Comparison of ENCODE assay signal across 20 cellular contexts in genomic region chr2:3606370-3607124, GRCh38. TPM values are rescaled to one million over a fixed set of nuclear protein-coding genes. Genes with fewer than 3 reads are reported as not detected.
DNase-seq lines count a peak whose midpoint lies in the region; ATAC-seq, FAIRE-seq and TF ChIP-seq lines count a peak whose summit lies in the region.
"Had no signal": no experiment of that assay in that cellular context is flagged by ENCODE, and none has a peak within 500 bp of the region (broad histone marks: within the 10 kb centered on the region; RNA-seq: fewer than 3 reads in every experiment).

No MANE protein-coding gene starts in this region.

- no peak for TF ChIP-seq RAD21 in A549 (conservative IDR thresholded peaks at IDR 0.05 in 1 of 2, IDR thresholded peaks at IDR 0.05 in 1 of 2)

- H3K9me3 ChIP-seq in A549: no peaks in the 10 kb centered on the region
- no peaks in the 10 kb centered on the region for H3K9me3 ChIP-seq in right lobe of liver
- H3K9me3 ChIP-seq in naive thymus-derived CD4-positive, alpha-beta T cell (ENCODE audit: control insufficient read depth in 2 of 3, low read length in 3 of 3): no peaks in the 10 kb centered on the region
- H3K9me3 ChIP-seq: psoas muscle had no signal

- in situ Hi-C loops in GM13976 (cut with MboI; ENCODE audit: low sequenced_read_pairs, unreplicated experiment): no loop called here

- ATAC-seq in A549 (no peak), right lobe of liver (peak in 1 of 4 donors; percentile 13), GM21526 (IDR thresholded peaks at IDR 0.05; ENCODE audit: low FRiP score, unreplicated experiment) (no peak)
- ATAC-seq in activated CD8-positive, alpha-beta memory T cell treated with anti-CD3 and anti-CD28 coated beads, Interleukin-2, amount 10 ng/mL, durations not matched to agents 7 days and 5 days: no peak
- ATAC-seq in naive thymus-derived CD4-positive, alpha-beta T cell: no peak
- ATAC-seq: activated CD4-positive, CD25-positive, alpha-beta regulatory T cell treated with anti-CD3 and anti-CD28 coated beads, Interleukin-2, amount 50 U/mL, for 24 hours; left ventricle myocardium superior had no signal

- intact Hi-C loops in right lobe of liver (cut with DNase I): no loop called here
- intact Hi-C loops in naive thymus-derived CD4-positive, alpha-beta T cell (cut with micrococcal nuclease): no loop called here

- H3K36me3 Mint-ChIP-seq in activated CD8-positive, alpha-beta memory T cell treated with anti-CD3 and anti-CD28 coated beads, Interleukin-2, amount 10 ng/mL, durations not matched to agents 7 days and 5 days: no peaks in the 10 kb centered on the region
- peaks cover 0 to 4% (median 0%) of the 10 kb centered on the region in 5 donors for H3K36me3 Mint-ChIP-seq in naive thymus-derived CD4-positive, alpha-beta T cell
- H3K36me3 Mint-ChIP-seq: activated naive CD8-positive, alpha-beta T cell; naive B cell had no signal

- no peak overlapping the region for H3K4me3 Mint-ChIP-seq in activated CD8-positive, alpha-beta memory T cell treated with anti-CD3 and anti-CD28 coated beads, Interleukin-2, amount 10 ng/mL, durations not matched to agents 7 days and 5 days
- H3K4me3 Mint-ChIP-seq in naive thymus-derived CD4-positive, alpha-beta T cell: peak overlapping the region in 1 of 10 donors; percentile 76
- H3K4me3 Mint-ChIP-seq: activated naive CD8-positive, alpha-beta T cell had no signal

- DNase-seq in A549 (ENCODE audit: low read depth in 1 of 2, low spot score in 1 of 2) (no peak), GM13976 (ENCODE audit: low spot score) (peak; percentile 29), right lobe of liver (no peak), NCI-H187 treated with DMSO at 0.1 percent for 48 hours (lab: John Stamatoyannopoulos, UW) (no peak), occipital lobe (lab: John Stamatoyannopoulos, UW) (no peak)
- DNase-seq in activated CD8-positive, alpha-beta memory T cell treated with anti-CD3 and anti-CD28 coated beads, Interleukin-2, amount 10 ng/mL, durations not matched to agents 7 days and 5 days: peak; percentile 40
- no peak for DNase-seq in naive thymus-derived CD4-positive, alpha-beta T cell
- DNase-seq: activated T-cell treated with anti-CD3 and anti-CD28 coated beads, Interleukin-2, amount 50 U/mL, for 1 hour; AML-193; left ventricle myocardium superior; naive B cell; NCI-H187; NCI-H69 had no signal

- TF ChIP-seq EP300 in A549 (IDR thresholded peaks at IDR 0.05): no peak

- H3K27me3 ChIP-seq in right lobe of liver: no peaks in the 10 kb centered on the region
- no peaks in the 10 kb centered on the region for H3K27me3 ChIP-seq in naive thymus-derived CD4-positive, alpha-beta T cell (ENCODE audit: control insufficient read depth in 2 of 2, insufficient read depth in 2 of 2, low read length in 2 of 2)

- FAIRE-seq in A549 (lab: Jason Lieb, UNC): no peak
- FAIRE-seq: GM19239 had no signal

- peaks cover 22% of the 10 kb centered on the region for H3K4me1 Mint-ChIP-seq in activated CD8-positive, alpha-beta memory T cell treated with anti-CD3 and anti-CD28 coated beads, Interleukin-2, amount 10 ng/mL, durations not matched to agents 7 days and 5 days
- peaks cover 2 to 47% (median 5%) of the 10 kb centered on the region in 7 donors for H3K4me1 Mint-ChIP-seq in naive thymus-derived CD4-positive, alpha-beta T cell

- H3K9me3 Mint-ChIP-seq in activated CD8-positive, alpha-beta memory T cell treated with anti-CD3 and anti-CD28 coated beads, Interleukin-2, amount 10 ng/mL, durations not matched to agents 7 days and 5 days (ENCODE audit: low read depth): no peaks in the 10 kb centered on the region
- no peaks in the 10 kb centered on the region for H3K9me3 Mint-ChIP-seq in naive thymus-derived CD4-positive, alpha-beta T cell

- CTCF ChIA-PET in A549 (lab: Yijun Ruan, JAX): no interaction called here
- CTCF ChIA-PET in activated CD8-positive, alpha-beta memory T cell treated with anti-CD3 and anti-CD28 coated beads, Interleukin-2, amount 10 ng/mL, durations not matched to agents 7 days and 5 days (lab: Charles Lee): no interaction called here
- CTCF ChIA-PET in naive thymus-derived CD4-positive, alpha-beta T cell (lab: Charles Lee): interaction anchor here (1.0 kb wide), 1 partner anchor 981 kb away, joined by 3 read pairs; no protein-coding TSS in a partner anchor

- TF ChIP-seq POLR2A in A549 (IDR thresholded peaks at IDR 0.05; ENCODE audit: low read length) (no peak), right lobe of liver (IDR thresholded peaks at IDR 0.05) (no peak)

- peak overlapping the region; percentile 89 for H3K4me2 ChIP-seq in A549

- no peak overlapping the region for H3K27ac Mint-ChIP-seq in activated CD8-positive, alpha-beta memory T cell treated with anti-CD3 and anti-CD28 coated beads, Interleukin-2, amount 10 ng/mL, durations not matched to agents 7 days and 5 days
- peak overlapping the region in 1 of 9 donors; percentile 36 for H3K27ac Mint-ChIP-seq in naive thymus-derived CD4-positive, alpha-beta T cell
- H3K27ac Mint-ChIP-seq: activated naive CD8-positive, alpha-beta T cell had no signal

- POLR2A ChIA-PET in A549 (lab: Yijun Ruan, JAX): no interaction called here
- POLR2A ChIA-PET in naive thymus-derived CD4-positive, alpha-beta T cell (lab: Charles Lee): no interaction called here

- H3K36me3 ChIP-seq in right lobe of liver: no peaks in the 10 kb centered on the region
- no peaks in the 10 kb centered on the region for H3K36me3 ChIP-seq in naive thymus-derived CD4-positive, alpha-beta T cell (ENCODE audit: control insufficient read depth in 2 of 3, insufficient read depth in 3 of 3, low read length in 3 of 3)

- WGBS in A549 (ENCODE audit: missing lambda C conversion rate): 94% methylated on average over 30 of the region's 35 CpGs
- WGBS in right lobe of liver (ENCODE audit: insufficient coverage, low coverage, low lambda C conversion rate, missing lambda C conversion rate): 79% methylated on average over 4 of the region's 35 CpGs

- TF ChIP-seq CTCF in A549 (IDR thresholded peaks at IDR 0.05) (no peak), GM13976 (IDR thresholded peaks at IDR 0.05; ENCODE audit: borderline replicate concordance, control extremely low read depth, extremely low read depth, insufficient read depth, missing control alignments) (no peak), right lobe of liver (IDR thresholded peaks at IDR 0.05) (no peak)

- H3K27me3 Mint-ChIP-seq in activated CD8-positive, alpha-beta memory T cell treated with anti-CD3 and anti-CD28 coated beads, Interleukin-2, amount 10 ng/mL, durations not matched to agents 7 days and 5 days: no peaks in the 10 kb centered on the region
- peaks cover 0 to 4% (median 0%) of the 10 kb centered on the region in 5 donors for H3K27me3 Mint-ChIP-seq in naive thymus-derived CD4-positive, alpha-beta T cell
- H3K27me3 Mint-ChIP-seq: activated naive CD8-positive, alpha-beta T cell had no signal

- H3K4me1 ChIP-seq in A549: peaks cover 22% of the 10 kb centered on the region
- no peaks in the 10 kb centered on the region for H3K4me1 ChIP-seq in right lobe of liver
- H3K4me1 ChIP-seq in naive thymus-derived CD4-positive, alpha-beta T cell (ENCODE audit: control insufficient read depth in 2 of 2, insufficient read depth in 2 of 2, low read length in 2 of 2): peaks cover 0 to 6% of the 10 kb centered on the region in 2 donors
- H3K4me1 ChIP-seq: psoas muscle had no signal

- H3K27ac ChIP-seq in A549 (peak overlapping the region; percentile 85 to 95), right lobe of liver (peak overlapping the region in 2 of 3 donors; percentile 50 to 78)
- no peak overlapping the region for H3K27ac ChIP-seq in naive thymus-derived CD4-positive, alpha-beta T cell (ENCODE audit: low read depth, low read length)
- H3K27ac ChIP-seq: psoas muscle had no signal

- H3K4me3 ChIP-seq in A549 (no peak overlapping the region), right lobe of liver (peak overlapping the region in 1 of 3 donors; percentile 45)
- no peak overlapping the region for H3K4me3 ChIP-seq in naive thymus-derived CD4-positive, alpha-beta T cell (ENCODE audit: low read length)
- H3K4me3 ChIP-seq: psoas muscle had no signal

RNA-seq across cellular contexts. Expression of gene COLEC11, which starts 11.6 kb away (rescaled TPM):
- 0.79 and 0.97 TPM in 2 replicates for polyA plus RNA-seq in A549 (2011; rRNA removed)
- 0.87 and 0.98 TPM in 2 replicates for polyA plus RNA-seq in A549 (2012; cell fraction: cytosol; rRNA removed)
- 1.8 and 2.0 TPM in 2 replicates for polyA plus RNA-seq in A549 (2012; cell fraction: nucleus; rRNA removed)
- polyA plus RNA-seq in A549 (2017; fragmentation: RNase III; extraction: RNeasy Plus Mini Kit Qiagen cat#74134 plus additional on column Dnase treatment): 0.24 to 0.51 TPM (median 0.30 TPM) in 3 replicates
- polyA minus RNA-seq in A549 (2011; rRNA and poly(A)+ RNA removed): 0.39 and 0.45 TPM in 2 replicates
- under 1 TPM; 0.23 to 0.32 TPM for total RNA-seq in activated CD8-positive, alpha-beta memory T cell treated with anti-CD3 and anti-CD28 coated beads, Interleukin-2, amount 10 ng/mL, durations not matched to agents 7 days and 5 days
- total RNA-seq in right lobe of liver: 10 to 100 TPM; 25.2 to 58.6 (median 41.1) TPM
- 0.78 TPM for total RNA-seq in occipital lobe
- under 1 TPM in 1 of 5 experiments, not detected in 4; 0.48 TPM for total RNA-seq in naive thymus-derived CD4-positive, alpha-beta T cell
- polyA plus RNA-seq in naive thymus-derived CD4-positive, alpha-beta T cell: under 1 TPM in 1 of 2 donors, not detected in 1; 0.46 TPM

RNA-seq across cellular contexts. Expression of gene RPS7, which starts 31.5 kb away (rescaled TPM):
- 3,000 and 3,176 TPM in 2 replicates for polyA plus RNA-seq in A549 (2011; rRNA removed)
- polyA plus RNA-seq in A549 (2012; cell fraction: cytosol; rRNA removed): 1,696 and 1,750 TPM in 2 replicates
- 572 and 893 TPM in 2 replicates for polyA plus RNA-seq in A549 (2012; cell fraction: nucleus; rRNA removed)
- polyA plus RNA-seq in A549 (2017; fragmentation: RNase III; extraction: RNeasy Plus Mini Kit Qiagen cat#74134 plus additional on column Dnase treatment): 3,153 to 3,802 TPM (median 3,221 TPM) in 3 replicates
- 290 and 326 TPM in 2 replicates for polyA minus RNA-seq in A549 (2011; rRNA and poly(A)+ RNA removed)
- total RNA-seq in activated CD8-positive, alpha-beta memory T cell treated with anti-CD3 and anti-CD28 coated beads, Interleukin-2, amount 10 ng/mL, durations not matched to agents 7 days and 5 days: 1,000 to 10,000 TPM; 1,010 to 1,163 TPM
- total RNA-seq in right lobe of liver: 1,000 to 10,000 TPM in 2 of 6 experiments, 100 to 1,000 TPM in 4; 366 to 1,499 (median 423) TPM
- 1,272 TPM for total RNA-seq in occipital lobe
- total RNA-seq in naive thymus-derived CD4-positive, alpha-beta T cell: 1,000 to 10,000 TPM; 1,197 to 1,878 (median 1,602) TPM
- 1,000 to 10,000 TPM; 1,224 to 1,352 TPM for polyA plus RNA-seq in naive thymus-derived CD4-positive, alpha-beta T cell

RNA-seq across cellular contexts. Expression of gene RNASEH1, which starts 48.4 kb away (rescaled TPM):
- 39.7 and 54.3 TPM in 2 replicates for polyA plus RNA-seq in A549 (2011; rRNA removed)
- polyA plus RNA-seq in A549 (2012; cell fraction: cytosol; rRNA removed): 35.6 and 37.8 TPM in 2 replicates
- polyA plus RNA-seq in A549 (2012; cell fraction: nucleus; rRNA removed): 16.6 and 20.6 TPM in 2 replicates
- polyA plus RNA-seq in A549 (2017; fragmentation: RNase III; extraction: RNeasy Plus Mini Kit Qiagen cat#74134 plus additional on column Dnase treatment): 55.3 to 59.2 TPM (median 56.8 TPM) in 3 replicates
- 25.5 and 26.8 TPM in 2 replicates for polyA minus RNA-seq in A549 (2011; rRNA and poly(A)+ RNA removed)
- total RNA-seq in activated CD8-positive, alpha-beta memory T cell treated with anti-CD3 and anti-CD28 coated beads, Interleukin-2, amount 10 ng/mL, durations not matched to agents 7 days and 5 days: 10 to 100 TPM; 26.3 to 32.9 TPM
- 10 to 100 TPM in 3 of 6 experiments, 1 to 10 TPM in 3; 8.3 to 12.2 (median 10.0) TPM for total RNA-seq in right lobe of liver
- 26.2 TPM for total RNA-seq in occipital lobe
- 10 to 100 TPM; 17.6 to 31.2 (median 23.4) TPM for total RNA-seq in naive thymus-derived CD4-positive, alpha-beta T cell
- 10 to 100 TPM; 31.1 to 37.6 TPM for polyA plus RNA-seq in naive thymus-derived CD4-positive, alpha-beta T cell

RNA-seq across cellular contexts. Expression of gene ALLC, which starts 51.5 kb away (rescaled TPM):
- polyA plus RNA-seq in A549 (2011; rRNA removed): not detected in 2 replicates
- not detected in 2 replicates for polyA plus RNA-seq in A549 (2012; cell fraction: cytosol; rRNA removed)
- polyA plus RNA-seq in A549 (2012; cell fraction: nucleus; rRNA removed): not detected in 2 replicates
- not detected in 3 replicates for polyA plus RNA-seq in A549 (2017; fragmentation: RNase III; extraction: RNeasy Plus Mini Kit Qiagen cat#74134 plus additional on column Dnase treatment)
- not detected in 2 replicates for polyA minus RNA-seq in A549 (2011; rRNA and poly(A)+ RNA removed)
- total RNA-seq in activated CD8-positive, alpha-beta memory T cell treated with anti-CD3 and anti-CD28 coated beads, Interleukin-2, amount 10 ng/mL, durations not matched to agents 7 days and 5 days: not detected
- total RNA-seq in right lobe of liver: under 1 TPM in 5 of 6 experiments, not detected in 1; 0.18 to 0.63 (median 0.31) TPM
- not detected for total RNA-seq in occipital lobe
- total RNA-seq in naive thymus-derived CD4-positive, alpha-beta T cell: not detected
- polyA plus RNA-seq in naive thymus-derived CD4-positive, alpha-beta T cell: not detected
- total RNA-seq: left ventricle myocardium superior; psoas muscle; subcutaneous adipose tissue; T-helper 2 cell treated with Interferon-gamma antibody and Interleukin-4, amounts not matched to agents 100 ng/mL and 5 ng/mL, for 36 hours had no signal
- polyA plus RNA-seq: psoas muscle had no signal

Comparison
In these comparisons a context has a peak if more than half of its experiments do, and no peak if none do; other contexts are left out.
1. DNase-seq: peak in GM13976 (single experiment) and activated CD8-positive, alpha-beta memory T cell treated with anti-CD3 and anti-CD28 coated beads, Interleukin-2, amount 10 ng/mL, durations not matched to agents 7 days and 5 days (single experiment); none in A549 (0 of 2), right lobe of liver (0 of 3), NCI-H187 treated with DMSO at 0.1 percent for 48 hours (single experiment), occipital lobe (single experiment) and naive thymus-derived CD4-positive, alpha-beta T cell (0 of 9).
2. RNA of gene COLEC11, which starts 11.6 kb away (total RNA-seq): 25.2 to 58.6 TPM in right lobe of liver; 0.78 TPM in occipital lobe (single experiment), 0.23 to 0.32 TPM in activated CD8-positive, alpha-beta memory T cell treated with anti-CD3 and anti-CD28 coated beads, Interleukin-2, amount 10 ng/mL, durations not matched to agents 7 days and 5 days and 0.48 TPM in naive thymus-derived CD4-positive, alpha-beta T cell; every median in the first group is over 10 times any median in the second.